In the genomic region with DNA sequence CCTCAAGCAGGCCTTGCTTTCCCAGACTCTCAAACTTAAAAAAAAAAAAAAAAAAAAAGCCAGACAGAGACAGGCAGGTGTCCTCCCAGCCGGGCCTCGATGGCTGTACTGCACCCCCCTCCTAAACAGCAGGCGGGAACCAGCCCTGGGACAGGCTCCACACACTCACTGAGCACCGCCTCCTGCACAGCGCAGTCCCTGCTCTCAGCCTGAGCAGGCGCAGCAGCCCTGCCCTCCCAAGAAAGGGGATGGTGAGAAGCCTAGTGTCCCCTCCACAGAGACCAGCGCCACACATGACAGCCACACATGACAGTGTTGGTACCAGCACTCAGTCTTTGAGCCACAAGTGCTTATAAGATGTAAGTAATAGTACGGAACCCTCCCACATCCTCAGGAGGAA, we compare ENCODE assay signal across 21 cellular contexts. TPM values are rescaled to one million over a fixed set of nuclear protein-coding genes. Genes with fewer than 3 reads are reported as not detected.
DNase-seq lines count a peak whose midpoint lies in the region; ATAC-seq, FAIRE-seq and TF ChIP-seq lines count a peak whose summit lies in the region.
"Had no signal": no experiment of that assay in that cellular context is flagged by ENCODE, and none has a peak within 500 bp of the region (broad histone marks: within the 10 kb centered on the region; RNA-seq: fewer than 3 reads in every experiment).

No MANE protein-coding gene starts in this region.

- H3K27ac ChIP-seq in astrocyte (ENCODE audit: low read depth, low read length) (no peak overlapping the region), gastroesophageal sphincter (no peak overlapping the region)
- H3K27ac ChIP-seq: 22Rv1, A549, BLaER1 had no signal

- no peak for FAIRE-seq in astrocyte (lab: Jason Lieb, UNC)
- FAIRE-seq: A549, G401.6, GM12892, GM18507, HepG2 had no signal

- H2AFZ ChIP-seq in astrocyte (ENCODE audit: low read depth, low read length): no peak overlapping the region

- peaks cover 40% of the 10 kb centered on the region for H3K36me3 Mint-ChIP-seq in activated CD4-positive, alpha-beta T cell treated with anti-CD3 and anti-CD28 coated beads, Interleukin-2, amount 10 ng/mL, durations not matched to agents 7 days and 5 days (ENCODE audit: low read depth)
- H3K36me3 Mint-ChIP-seq in astrocyte (ENCODE audit: low read depth, unreplicated experiment): peaks cover 9% of the 10 kb centered on the region

- H3K9me3 Mint-ChIP-seq in activated CD4-positive, alpha-beta T cell treated with anti-CD3 and anti-CD28 coated beads, Interleukin-2, amount 10 ng/mL, durations not matched to agents 7 days and 5 days: no peaks in the 10 kb centered on the region
- peaks cover 2% of the 10 kb centered on the region for H3K9me3 Mint-ChIP-seq in astrocyte (ENCODE audit: unreplicated experiment)
- H3K9me3 Mint-ChIP-seq: CD14-positive monocyte; CD8-positive, alpha-beta T cell; IgD-negative memory B cell had no signal

- WGBS in gastroesophageal sphincter (ENCODE audit: low coverage in 1 of 2), 2 donors: 80 to 93% methylated on average over 3 to 5 of the region's 8 CpGs

- no peak overlapping the region for H3K9ac ChIP-seq in astrocyte (ENCODE audit: low read length)
- H3K9ac ChIP-seq: BLaER1 had no signal

- POLR2A ChIA-PET in activated CD4-positive, alpha-beta T cell treated with anti-CD3 and anti-CD28 coated beads, Interleukin-2, amount 10 ng/mL, durations not matched to agents 7 days and 5 days (lab: Charles Lee): no interaction called here

- no peak for DNase-seq in activated CD4-positive, alpha-beta T cell treated with anti-CD3 and anti-CD28 coated beads, Interleukin-2, amount 10 ng/mL, durations not matched to agents 7 days and 5 days
- DNase-seq in activated CD4-positive, alpha-beta T cell treated with anti-CD3 and anti-CD28 coated beads for 48 hours: no peak
- DNase-seq in astrocyte (ENCODE audit: low read depth): no peak
- DNase-seq in mesenteric fat pad (ENCODE audit: low spot score): peak; percentile 53
- DNase-seq in AG20443 (ENCODE audit: low spot score): no peak
- DNase-seq in T-helper 2 cell: no peak
- DNase-seq: Calu3; CD8-positive, alpha-beta T cell; GOT3; H7; KG1 had no signal

- no peaks in the 10 kb centered on the region for H3K79me2 ChIP-seq in astrocyte (ENCODE audit: insufficient read depth, low read length)

- no peaks in the 10 kb centered on the region for H4K20me1 ChIP-seq in astrocyte (ENCODE audit: insufficient read depth, low read length)
- H4K20me1 ChIP-seq: BLaER1 had no signal

- no peak overlapping the region for H3K4me3 Mint-ChIP-seq in activated CD4-positive, alpha-beta T cell treated with anti-CD3 and anti-CD28 coated beads, Interleukin-2, amount 10 ng/mL, durations not matched to agents 7 days and 5 days
- no peak overlapping the region for H3K4me3 Mint-ChIP-seq in astrocyte (ENCODE audit: unreplicated experiment)
- H3K4me3 Mint-ChIP-seq: CD14-positive monocyte; CD8-positive, alpha-beta T cell; IgD-negative memory B cell had no signal

- peak overlapping the region; percentile 31 for H3K27ac Mint-ChIP-seq in activated CD4-positive, alpha-beta T cell treated with anti-CD3 and anti-CD28 coated beads, Interleukin-2, amount 10 ng/mL, durations not matched to agents 7 days and 5 days
- H3K27ac Mint-ChIP-seq in astrocyte (ENCODE audit: unreplicated experiment): peak overlapping the region; percentile 62
- H3K27ac Mint-ChIP-seq: IgD-negative memory B cell had no signal

- ATAC-seq in gastroesophageal sphincter: no peak
- ATAC-seq: CD8-positive, alpha-beta T cell; HepG2 had no signal

- no peak for TF ChIP-seq EP300 in gastroesophageal sphincter (IDR thresholded peaks at IDR 0.05)

- no peak for TF ChIP-seq POLR2A in gastroesophageal sphincter (IDR thresholded peaks at IDR 0.05)

- no peak overlapping the region for H3K4me3 ChIP-seq in astrocyte (ENCODE audit: insufficient read depth, low read depth, low read length)
- H3K4me3 ChIP-seq in gastroesophageal sphincter: no peak overlapping the region
- H3K4me3 ChIP-seq: A549, BLaER1 had no signal

- TF ChIP-seq CTCF in astrocyte (IDR thresholded peaks at IDR 0.05; ENCODE audit: insufficient read depth, low read depth, low read length) (no peak), gastroesophageal sphincter (IDR thresholded peaks at IDR 0.05) (no peak)

- H3K27me3 Mint-ChIP-seq in activated CD4-positive, alpha-beta T cell treated with anti-CD3 and anti-CD28 coated beads, Interleukin-2, amount 10 ng/mL, durations not matched to agents 7 days and 5 days: no peaks in the 10 kb centered on the region
- peaks cover 30% of the 10 kb centered on the region for H3K27me3 Mint-ChIP-seq in astrocyte (ENCODE audit: low read depth, unreplicated experiment)

- H3K9me3 ChIP-seq in astrocyte (ENCODE audit: insufficient read depth, low read depth, low read length) (peaks cover 4% of the 10 kb centered on the region), gastroesophageal sphincter (no peaks in the 10 kb centered on the region)
- H3K9me3 ChIP-seq: A549, BLaER1 had no signal

- CTCF ChIA-PET in activated CD4-positive, alpha-beta T cell treated with anti-CD3 and anti-CD28 coated beads, Interleukin-2, amount 10 ng/mL, durations not matched to agents 7 days and 5 days (lab: Charles Lee): interaction anchor here (0.6 kb wide), 1 partner anchor 82 kb away, joined by 3 read pairs; no protein-coding TSS in a partner anchor

- no peaks in the 10 kb centered on the region for H3K4me1 ChIP-seq in astrocyte (ENCODE audit: insufficient read depth, low read length)
- peaks cover 0 to 32% (median 6%) of the 10 kb centered on the region in 3 donors for H3K4me1 ChIP-seq in gastroesophageal sphincter
- H3K4me1 ChIP-seq: A549 had no signal

- peaks cover 70% of the 10 kb centered on the region for H3K4me1 Mint-ChIP-seq in activated CD4-positive, alpha-beta T cell treated with anti-CD3 and anti-CD28 coated beads, Interleukin-2, amount 10 ng/mL, durations not matched to agents 7 days and 5 days
- H3K4me1 Mint-ChIP-seq in astrocyte (ENCODE audit: low read depth, unreplicated experiment): peaks cover 8% of the 10 kb centered on the region

- H3K27me3 ChIP-seq in astrocyte (ENCODE audit: insufficient read depth, low read length): peaks cover 6% of the 10 kb centered on the region
- H3K27me3 ChIP-seq in gastroesophageal sphincter: peaks cover 25% of the 10 kb centered on the region
- H3K27me3 ChIP-seq: BLaER1 had no signal

- H3K4me2 ChIP-seq in astrocyte (ENCODE audit: low read length): no peak overlapping the region
- H3K4me2 ChIP-seq: A549, BLaER1 had no signal

- H3K36me3 ChIP-seq in astrocyte (ENCODE audit: insufficient read depth, low read length) (no peaks in the 10 kb centered on the region), gastroesophageal sphincter (peaks cover 0 to 20% of the 10 kb centered on the region in 2 donors)

RNA-seq across cellular contexts. Expression of a gene that starts 11.9 kb away (rescaled TPM):
- 100 to 1,000 TPM; 108 to 117 TPM for total RNA-seq in activated CD4-positive, alpha-beta T cell treated with anti-CD3 and anti-CD28 coated beads, Interleukin-2, amount 10 ng/mL, durations not matched to agents 7 days and 5 days
- total RNA-seq in astrocyte (8.6 and 13.8 TPM in 2 replicates), mesenteric fat pad (39.9 TPM), gastroesophageal sphincter (10 to 100 TPM in 2 of 4 donors, 1 to 10 TPM in 2; 7.3 to 16.3 (median 11.2) TPM)

RNA-seq across cellular contexts. Expression of a gene that starts 52.3 kb away (rescaled TPM):
- 100 to 1,000 TPM; 722 to 723 TPM for total RNA-seq in activated CD4-positive, alpha-beta T cell treated with anti-CD3 and anti-CD28 coated beads, Interleukin-2, amount 10 ng/mL, durations not matched to agents 7 days and 5 days
- total RNA-seq in astrocyte (420 and 434 TPM in 2 replicates), mesenteric fat pad (60.3 TPM), gastroesophageal sphincter (10 to 100 TPM; 20.2 to 40.3 (median 31.5) TPM)

RNA-seq across cellular contexts. Expression of a gene that starts 57.2 kb away (rescaled TPM):
- total RNA-seq in activated CD4-positive, alpha-beta T cell treated with anti-CD3 and anti-CD28 coated beads, Interleukin-2, amount 10 ng/mL, durations not matched to agents 7 days and 5 days: not detected
- not detected in 2 replicates for total RNA-seq in astrocyte
- total RNA-seq in mesenteric fat pad: 0.90 TPM
- 1 to 10 TPM in 1 of 4 donors, under 1 TPM in 1, not detected in 2; 0.31 to 7.1 TPM for total RNA-seq in gastroesophageal sphincter
- total RNA-seq: CD8-positive, alpha-beta T cell had no signal
